In the genomic region with DNA sequence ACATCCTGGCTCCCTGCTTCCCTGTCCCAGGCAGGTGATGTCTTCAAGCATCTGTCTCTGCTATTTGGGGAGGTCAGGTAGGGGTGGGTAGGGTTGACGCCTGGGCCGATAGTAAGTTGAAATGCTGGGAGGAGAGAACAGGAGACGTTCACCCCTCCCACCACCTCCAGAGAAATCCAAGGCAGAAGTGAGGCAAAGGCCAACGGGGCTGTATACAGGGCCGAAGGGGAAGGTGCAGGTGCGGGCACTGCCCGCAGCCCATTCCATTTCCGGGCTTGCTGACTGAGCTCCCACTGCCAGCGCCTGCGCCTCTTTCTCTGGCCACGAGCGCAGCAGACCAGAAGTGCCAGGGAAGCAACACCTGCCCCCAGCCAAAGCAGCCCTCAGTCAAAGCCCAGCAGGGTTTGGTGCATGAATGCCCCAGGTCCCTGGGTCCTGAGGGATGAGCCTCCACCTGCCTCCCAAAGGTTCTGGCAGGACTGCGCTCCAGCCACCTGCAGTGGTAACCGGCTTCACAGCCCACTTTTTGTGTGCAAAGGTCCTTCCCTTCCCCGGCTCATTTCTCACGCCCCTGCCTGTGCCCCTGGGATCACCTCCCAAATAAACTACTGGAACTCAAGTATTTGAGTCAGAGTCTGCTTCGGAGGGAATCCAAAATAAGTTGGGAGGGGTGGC, we compare ENCODE assay signal across 12 cellular contexts.
A peak's percentile ranks its signal among the peaks of the same experiment; 100 is the strongest.
DNase-seq lines count a peak whose midpoint lies in the region; ATAC-seq and TF ChIP-seq lines count a peak whose summit lies in the region.
"Had no signal": no experiment of that assay in that cellular context is flagged by ENCODE, and none has a peak within 500 bp of the region (broad histone marks: within the 10 kb centered on the region; RNA-seq: fewer than 3 reads in every experiment).

No MANE protein-coding gene starts in this region.

- H3K4me1 ChIP-seq in CD4-positive, CD25-positive, alpha-beta regulatory T cell (ENCODE audit: control insufficient read depth, insufficient read depth, low read length, poor library complexity, severe bottlenecking): peaks cover 26% of the 10 kb centered on the region
- peaks cover 67% of the 10 kb centered on the region for H3K4me1 ChIP-seq in left ventricle myocardium inferior
- peaks cover 44% of the 10 kb centered on the region for H3K4me1 ChIP-seq in skeletal muscle satellite cell (ENCODE audit: control insufficient read depth, insufficient read depth, low read length)
- peaks cover 43% of the 10 kb centered on the region for H3K4me1 ChIP-seq in BE2C
- peaks cover 16% of the 10 kb centered on the region for H3K4me1 ChIP-seq in hepatocyte (ENCODE audit: insufficient read depth)

- H3K27ac Mint-ChIP-seq in CD4-positive, CD25-positive, alpha-beta regulatory T cell: peak overlapping the region in 2 of 3 donors; percentile 7 to 44
- H3K27ac Mint-ChIP-seq in T-helper 17 cell: no peak overlapping the region

- H3K4me3 Mint-ChIP-seq in CD4-positive, CD25-positive, alpha-beta regulatory T cell: no peak overlapping the region
- H3K4me3 Mint-ChIP-seq in T-helper 17 cell: peak overlapping the region; percentile 61

- H3K4me2 ChIP-seq in skeletal muscle satellite cell (ENCODE audit: low read length) (peak overlapping the region; percentile 66), hepatocyte (no peak overlapping the region)

- H3K27me3 ChIP-seq in CD4-positive, CD25-positive, alpha-beta regulatory T cell (ENCODE audit: control insufficient read depth, insufficient read depth, low read length): no peaks in the 10 kb centered on the region
- no peaks in the 10 kb centered on the region for H3K27me3 ChIP-seq in left ventricle myocardium inferior (ENCODE audit: low read depth)
- peaks cover 3% of the 10 kb centered on the region for H3K27me3 ChIP-seq in skeletal muscle satellite cell (ENCODE audit: control insufficient read depth, insufficient read depth, low read length)
- H3K27me3 ChIP-seq in BE2C: no peaks in the 10 kb centered on the region
- H3K27me3 ChIP-seq in hepatocyte: no peaks in the 10 kb centered on the region

- ATAC-seq in CD4-positive, CD25-positive, alpha-beta regulatory T cell (ENCODE audit: low read depth in 2 of 2): no peak
- ATAC-seq in T-helper 17 cell (no peak), GM21723 (IDR thresholded peaks at IDR 0.05; ENCODE audit: unreplicated experiment) (no peak)

- TF ChIP-seq CTCF in left ventricle myocardium inferior (IDR thresholded peaks at IDR 0.05; ENCODE audit: borderline replicate concordance): no peak
- TF ChIP-seq CTCF in BE2C (IDR thresholded peaks at IDR 0.05; ENCODE audit: low read depth, low read length): no peak
- TF ChIP-seq CTCF in hepatocyte (IDR thresholded peaks at IDR 0.05; ENCODE audit: poor library complexity): no peak

- H3K9me3 ChIP-seq in CD4-positive, CD25-positive, alpha-beta regulatory T cell (ENCODE audit: control insufficient read depth in 2 of 2, low read length in 2 of 2): no peaks in the 10 kb centered on the region
- no peaks in the 10 kb centered on the region for H3K9me3 ChIP-seq in T-helper 17 cell (ENCODE audit: control insufficient read depth, low read length, poor library complexity, severe bottlenecking)
- H3K9me3 ChIP-seq in left ventricle myocardium inferior (replicated peaks): no peaks in the 10 kb centered on the region
- H3K9me3 ChIP-seq in skeletal muscle satellite cell (replicated peaks; ENCODE audit: low read length): no peaks in the 10 kb centered on the region
- H3K9me3 ChIP-seq in BE2C: no peaks in the 10 kb centered on the region
- H3K9me3 ChIP-seq in hepatocyte (ENCODE audit: low read depth): no peaks in the 10 kb centered on the region

- no peaks in the 10 kb centered on the region for H4K20me1 ChIP-seq in hepatocyte (ENCODE audit: insufficient read depth, poor library complexity, severe bottlenecking)

- H3K27me3 Mint-ChIP-seq in CD4-positive, CD25-positive, alpha-beta regulatory T cell: no peaks in the 10 kb centered on the region
- peaks cover 6% of the 10 kb centered on the region for H3K27me3 Mint-ChIP-seq in T-helper 17 cell

- H3K4me3 ChIP-seq in CD4-positive, CD25-positive, alpha-beta regulatory T cell (ENCODE audit: low read depth, low read length): no peak overlapping the region
- H3K4me3 ChIP-seq in left ventricle myocardium inferior (no peak overlapping the region), skeletal muscle satellite cell (ENCODE audit: low read length) (no peak overlapping the region), BE2C (ENCODE audit: low read depth, low read length) (no peak overlapping the region), hepatocyte (no peak overlapping the region)
- H3K4me3 ChIP-seq: lung had no signal

- H3K79me2 ChIP-seq in hepatocyte: no peaks in the 10 kb centered on the region

- H2AFZ ChIP-seq in hepatocyte: no peak overlapping the region

- no peaks in the 10 kb centered on the region for H3K9me3 Mint-ChIP-seq in CD4-positive, CD25-positive, alpha-beta regulatory T cell

- DNase-seq in CD4-positive, CD25-positive, alpha-beta regulatory T cell: no peak
- DNase-seq in T-helper 17 cell (no peak), left ventricle myocardium inferior (no peak), G401 (ENCODE audit: low spot score) (no peak), BE2C (no peak), hepatocyte (ENCODE audit: low spot score) (no peak)
- DNase-seq: DMS 273 treated with DMSO at 0.1 percent for 48 hours, NCI-H2029 treated with DMSO at 0.1 percent for 48 hours, small intestine had no signal

- no peaks in the 10 kb centered on the region for H3K36me3 ChIP-seq in CD4-positive, CD25-positive, alpha-beta regulatory T cell (ENCODE audit: control insufficient read depth, insufficient read depth, low read length)
- no peaks in the 10 kb centered on the region for H3K36me3 ChIP-seq in left ventricle myocardium inferior
- H3K36me3 ChIP-seq in skeletal muscle satellite cell (ENCODE audit: insufficient read depth, low read length): no peaks in the 10 kb centered on the region
- no peaks in the 10 kb centered on the region for H3K36me3 ChIP-seq in BE2C
- H3K36me3 ChIP-seq in hepatocyte (replicated peaks; ENCODE audit: insufficient read depth, low read depth): no peaks in the 10 kb centered on the region

- intact Hi-C loops in left ventricle myocardium inferior (cut with micrococcal nuclease): no loop called here

- 87% methylated on average over 17 of the region's 17 CpGs for WGBS in hepatocyte (ENCODE audit: low lambda C conversion rate, missing lambda C conversion rate)

- in situ Hi-C loops in G401 (cut with HindIII; ENCODE audit: low sequenced_read_pairs): no loop called here

- H3K9ac ChIP-seq in skeletal muscle satellite cell (ENCODE audit: low read depth, low read length): no peak overlapping the region

- H3K4me1 Mint-ChIP-seq in CD4-positive, CD25-positive, alpha-beta regulatory T cell: peaks cover 0 to 60% (median 26%) of the 10 kb centered on the region in 4 donors
- peaks cover 35% of the 10 kb centered on the region for H3K4me1 Mint-ChIP-seq in T-helper 17 cell

- H3K9me2 ChIP-seq in hepatocyte (replicated peaks; ENCODE audit: insufficient read depth): no peaks in the 10 kb centered on the region

- no peaks in the 10 kb centered on the region for H3K36me3 Mint-ChIP-seq in CD4-positive, CD25-positive, alpha-beta regulatory T cell
- H3K36me3 Mint-ChIP-seq in T-helper 17 cell (ENCODE audit: low read depth): no peaks in the 10 kb centered on the region

- no peak overlapping the region for H3K27ac ChIP-seq in CD4-positive, CD25-positive, alpha-beta regulatory T cell (ENCODE audit: insufficient read depth, low read length, poor library complexity, severe bottlenecking)
- H3K27ac ChIP-seq in left ventricle myocardium inferior (replicated peaks) (peak overlapping the region; percentile 96), hepatocyte (no peak overlapping the region)
